Comparison of ENCODE assay signal across 5 cellular contexts in the genomic region with DNA sequence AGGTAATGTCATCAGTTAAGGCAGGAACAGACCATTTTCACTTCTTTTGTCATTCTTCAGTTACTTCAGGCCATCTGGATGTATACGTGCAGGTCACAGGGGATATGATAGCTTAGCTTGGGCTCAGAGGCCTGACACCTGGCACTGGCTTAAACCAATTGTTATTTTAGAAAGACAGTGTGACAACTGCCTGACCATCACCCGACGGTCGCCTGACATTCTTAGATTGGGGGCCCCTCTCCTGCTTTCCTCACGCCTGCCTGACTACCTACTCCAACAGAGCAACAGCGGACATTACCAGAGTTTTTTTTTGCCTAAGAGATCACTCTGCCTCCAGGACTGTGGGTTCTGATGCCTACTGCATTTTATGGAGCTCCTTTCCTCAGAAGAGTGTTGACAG.
DNase-seq lines count a peak whose midpoint lies in the region; ATAC-seq and TF ChIP-seq lines count a peak whose summit lies in the region.
"Not testable (repeated sequence)": the region's sequence is repeated elsewhere in the genome, so short reads cannot be mapped to it uniquely, and the experiment has no call there.

No MANE protein-coding gene starts in this region.

- H3K18ac ChIP-seq in mesendoderm (ENCODE audit: low read length): peak overlapping the region; percentile 80

- H3K79me2 ChIP-seq in GM23338 (replicated peaks; ENCODE audit: insufficient read depth); mesendoderm (ENCODE audit: control insufficient read depth, insufficient read depth, low read length): not testable (repeated sequence)

- peak overlapping the region in 3 of 11 experiments; percentile 22 to 60 (median 26); a peak in 4 of 22 replicates for H3K27ac ChIP-seq in BLaER1 treated with 17β-estradiol and CSF1 and Interleukin-3, amounts not matched to agents 10 nM and 100 nM
- not testable (repeated sequence) for H3K27ac ChIP-seq in GM23338 (ENCODE audit: low read depth); WERI-Rb-1
- peak overlapping the region; percentile 60 for H3K27ac ChIP-seq in mesendoderm (ENCODE audit: low read depth, low read length)

- DNase-seq in GM23338 (ENCODE audit: low spot score): not testable (repeated sequence)
- peak; percentile 38 for DNase-seq in NCI-H82 (lab: John Stamatoyannopoulos, UW)
- peak; percentile 32 for DNase-seq in WERI-Rb-1
- peak; percentile 73 for DNase-seq in mesendoderm

- H3K4ac ChIP-seq in mesendoderm (ENCODE audit: low read depth, low read length): not testable (repeated sequence)

- H3K9me3 Mint-ChIP-seq in GM23338: not testable (repeated sequence)

- not testable (repeated sequence) for H3K27me3 Mint-ChIP-seq in GM23338 (ENCODE audit: insufficient read depth, low read depth, poor library complexity)

- peak overlapping the region in 1 of 10 experiments; percentile 27; a peak in 2 of 20 replicates for H3K4me3 ChIP-seq in BLaER1 treated with 17β-estradiol and CSF1 and Interleukin-3, amounts not matched to agents 10 nM and 100 nM
- not testable (repeated sequence) for H3K4me3 ChIP-seq in GM23338; WERI-Rb-1 (ENCODE audit: low read depth, low read length); mesendoderm (ENCODE audit: low read length)

- peaks cover 0 to 57% (median 14%) of the 10 kb centered on the region in 10 experiments; a peak in 9 of 20 replicates for H3K4me1 ChIP-seq in BLaER1 treated with 17β-estradiol and CSF1 and Interleukin-3, amounts not matched to agents 10 nM and 100 nM
- not testable (repeated sequence) for H3K4me1 ChIP-seq in GM23338 (ENCODE audit: insufficient read depth); mesendoderm (ENCODE audit: control insufficient read depth, low read depth, low read length)

- H4K20me1 ChIP-seq in BLaER1 treated with 17β-estradiol and CSF1 and Interleukin-3, amounts not matched to agents 10 nM and 100 nM; GM23338 (replicated peaks; ENCODE audit: insufficient read depth): not testable (repeated sequence)

- not testable (repeated sequence) for H3K36me3 Mint-ChIP-seq in GM23338 (ENCODE audit: low read depth)

- TF ChIP-seq CTCF in GM23338 (conservative IDR thresholded peaks at IDR 0.05; ENCODE audit: low read depth in 2 of 2); WERI-Rb-1 (IDR thresholded peaks at IDR 0.05; ENCODE audit: low read depth, low read length): not testable (repeated sequence)

- H3K79me1 ChIP-seq in mesendoderm (ENCODE audit: low read length): not testable (repeated sequence)

- H3K9ac ChIP-seq in BLaER1 treated with 17β-estradiol and CSF1 and Interleukin-3, amounts not matched to agents 10 nM and 100 nM: peak overlapping the region in 1 of 11 experiments; percentile 43; a peak in 1 of 22 replicates
- not testable (repeated sequence) for H3K9ac ChIP-seq in mesendoderm (ENCODE audit: low read length)

- H3K4me2 ChIP-seq in BLaER1 treated with 17β-estradiol and CSF1 and Interleukin-3, amounts not matched to agents 10 nM and 100 nM: peak overlapping the region in 7 of 11 experiments; percentile 29 to 62 (median 38); a peak in 11 of 22 replicates
- H3K4me2 ChIP-seq in GM23338; mesendoderm (ENCODE audit: low read length): not testable (repeated sequence)

- H2BK15ac ChIP-seq in mesendoderm (replicated peaks; ENCODE audit: low read depth): not testable (repeated sequence)

- H3K9me3 ChIP-seq in BLaER1 treated with 17β-estradiol and CSF1 and Interleukin-3, amounts not matched to agents 10 nM and 100 nM (replicated peaks in 1 of 11): peaks cover 10 to 46% (median 33%) of the 10 kb centered on the region in 11 experiments; a peak in 21 of 22 replicates
- not testable (repeated sequence) for H3K9me3 ChIP-seq in WERI-Rb-1 (ENCODE audit: severe bottlenecking)

- H3K4me3 Mint-ChIP-seq in GM23338: not testable (repeated sequence)

- not testable (repeated sequence) for H4K5ac ChIP-seq in mesendoderm (ENCODE audit: low read length)

- not testable (repeated sequence) for H2AFZ ChIP-seq in GM23338

- not testable (repeated sequence) for H3K9me2 ChIP-seq in GM23338 (ENCODE audit: insufficient read depth)

- WGBS in mesendoderm (ENCODE audit: extremely low coverage, insufficient coverage, low lambda C conversion rate): no CpG with 5 or more reads among the region's 6 CpGs

- H3K27ac Mint-ChIP-seq in GM23338: peak overlapping the region; percentile 58; the same call in 1 of the 2 replicates

- not testable (repeated sequence) for H2AK5ac ChIP-seq in mesendoderm (ENCODE audit: low read length)

- not testable (repeated sequence) for H3F3A ChIP-seq in GM23338 (replicated peaks; ENCODE audit: low read depth)

- not testable (repeated sequence) for H3K56ac ChIP-seq in mesendoderm (ENCODE audit: low read length)

- not testable (repeated sequence) for H4K8ac ChIP-seq in mesendoderm (ENCODE audit: low read depth, low read length)

- H3K27me3 ChIP-seq in BLaER1 treated with 17β-estradiol and CSF1 and Interleukin-3, amounts not matched to agents 10 nM and 100 nM; GM23338 (ENCODE audit: insufficient read depth); WERI-Rb-1 (ENCODE audit: insufficient read depth, low read depth, severe bottlenecking); mesendoderm (ENCODE audit: insufficient read depth, low read length, poor library complexity): not testable (repeated sequence)

- ATAC-seq in GM23338: not testable (repeated sequence)

- H3K4me1 Mint-ChIP-seq in GM23338: not testable (repeated sequence)

- peaks cover 0 to 21% (median 0%) of the 10 kb centered on the region in 11 experiments; a peak in 3 of 22 replicates for H3K36me3 ChIP-seq in BLaER1 treated with 17β-estradiol and CSF1 and Interleukin-3, amounts not matched to agents 10 nM and 100 nM
- not testable (repeated sequence) for H3K36me3 ChIP-seq in GM23338 (ENCODE audit: insufficient read depth); WERI-Rb-1; mesendoderm (ENCODE audit: control insufficient read depth, insufficient read depth, low read length)

- not testable (repeated sequence) for H2BK5ac ChIP-seq in mesendoderm (ENCODE audit: low read length)

- not testable (repeated sequence) for H3K23ac ChIP-seq in mesendoderm (ENCODE audit: low read length)

- H2BK120ac ChIP-seq in mesendoderm (ENCODE audit: low read depth, low read length): not testable (repeated sequence)
